Comparison of ENCODE assay signal across 8 cellular contexts in genomic region chr7:137592232-137592896, GRCh38.
DNase-seq lines count a peak whose midpoint lies in the region; ATAC-seq, FAIRE-seq and TF ChIP-seq lines count a peak whose summit lies in the region.

No MANE protein-coding gene starts in this region.

- H3K9ac ChIP-seq in BLaER1 treated with 17β-estradiol and CSF1 and Interleukin-3, amounts not matched to agents 10 nM and 100 nM: peak overlapping the region in 4 of 11 experiments; percentile 25 to 45 (median 34); a peak in 5 of 22 replicates
- H3K9ac ChIP-seq in kidney (ENCODE audit: low read length in 2 of 2): no peak overlapping the region

- TF ChIP-seq CTCF in cardiac fibroblast (IDR thresholded peaks at IDR 0.05; ENCODE audit: low read depth, low read length) (peak; percentile 81), kidney (IDR thresholded peaks at IDR 0.05; ENCODE audit: borderline replicate concordance, extremely low read depth, insufficient read depth) (peak; percentile 85), type B pancreatic cell (conservative IDR thresholded peaks at IDR 0.05) (peak; percentile 95)

- H3K9me3 Mint-ChIP-seq in type B pancreatic cell: no peaks in the 10 kb centered on the region

- no peaks in the 10 kb centered on the region for H3K27me3 Mint-ChIP-seq in type B pancreatic cell

- peak; percentile 74 for ATAC-seq in GM18873 (IDR thresholded peaks at IDR 0.05; ENCODE audit: low FRiP score, unreplicated experiment)
- ATAC-seq in HG03558 (IDR thresholded peaks at IDR 0.05; ENCODE audit: extremely low read depth, unreplicated experiment): peak; percentile 43

- H3K36me3 Mint-ChIP-seq in type B pancreatic cell: no peaks in the 10 kb centered on the region

- DNase-seq in NCI-H748 treated with DMSO at 0.1 percent for 48 hours (lab: John Stamatoyannopoulos, UW) (peak; percentile 16), cardiac fibroblast (ENCODE audit: low read depth in 2 of 2) (peak; percentile 87 to 88), kidney (peak; percentile 75), type B pancreatic cell (ENCODE audit: extremely low spot score, unreplicated experiment) (no peak), activated gamma-delta T cell treated with Interleukin-2 at 50 U/mL for 16 hours (no peak)

- H4K20me1 ChIP-seq in BLaER1 treated with 17β-estradiol and CSF1 and Interleukin-3, amounts not matched to agents 10 nM and 100 nM: no peaks in the 10 kb centered on the region

- intact Hi-C loops in kidney (cut with DNase I): no loop called here

- peak overlapping the region in 9 of 11 experiments; percentile 41 to 72 (median 63); a peak in 15 of 22 replicates for H3K27ac ChIP-seq in BLaER1 treated with 17β-estradiol and CSF1 and Interleukin-3, amounts not matched to agents 10 nM and 100 nM
- no peak overlapping the region for H3K27ac ChIP-seq in kidney (ENCODE audit: low read depth in 2 of 2, low read length in 2 of 2)

- no peaks in the 10 kb centered on the region for H3K9me3 ChIP-seq in BLaER1 treated with 17β-estradiol and CSF1 and Interleukin-3, amounts not matched to agents 10 nM and 100 nM (replicated peaks in 1 of 11)
- no peaks in the 10 kb centered on the region for H3K9me3 ChIP-seq in kidney (ENCODE audit: control insufficient read depth in 1 of 2, low read length in 2 of 2)

- no peaks in the 10 kb centered on the region for H3K36me3 ChIP-seq in BLaER1 treated with 17β-estradiol and CSF1 and Interleukin-3, amounts not matched to agents 10 nM and 100 nM
- no peaks in the 10 kb centered on the region for H3K36me3 ChIP-seq in kidney (ENCODE audit: control insufficient read depth in 1 of 2, insufficient read depth in 2 of 2, low read length in 2 of 2)

- peaks cover 13 to 37% (median 24%) of the 10 kb centered on the region in 10 experiments for H3K4me1 ChIP-seq in BLaER1 treated with 17β-estradiol and CSF1 and Interleukin-3, amounts not matched to agents 10 nM and 100 nM
- H3K4me1 ChIP-seq in kidney (ENCODE audit: control insufficient read depth in 1 of 2, insufficient read depth in 1 of 2, low read depth in 1 of 2, low read length in 2 of 2): no peaks in the 10 kb centered on the region

- H3K4me3 ChIP-seq in BLaER1 treated with 17β-estradiol and CSF1 and Interleukin-3, amounts not matched to agents 10 nM and 100 nM: no peak overlapping the region
- no peak overlapping the region for H3K4me3 ChIP-seq in cardiac fibroblast (replicated peaks in 1 of 2; ENCODE audit: low read depth in 2 of 2, low read length in 2 of 2)
- no peak overlapping the region for H3K4me3 ChIP-seq in kidney (ENCODE audit: low read length in 2 of 2)

- H3K27ac Mint-ChIP-seq in type B pancreatic cell: no peak overlapping the region

- no peaks in the 10 kb centered on the region for H3K27me3 ChIP-seq in BLaER1 treated with 17β-estradiol and CSF1 and Interleukin-3, amounts not matched to agents 10 nM and 100 nM

- peaks cover 14% of the 10 kb centered on the region for H3K4me1 Mint-ChIP-seq in type B pancreatic cell (ENCODE audit: unreplicated experiment)

- FAIRE-seq in kidney (lab: Jason Lieb, UNC): peak; percentile 55

- H3K4me2 ChIP-seq in BLaER1 treated with 17β-estradiol and CSF1 and Interleukin-3, amounts not matched to agents 10 nM and 100 nM: peak overlapping the region in 8 of 11 experiments; percentile 50 to 83 (median 78); a peak in 14 of 22 replicates

- no peak overlapping the region for H3K4me3 Mint-ChIP-seq in type B pancreatic cell

Comparison
In these comparisons a context has a peak if more than half of its experiments do, and no peak if none do; other contexts are left out.
1. H3K27ac ChIP-seq: peak in BLaER1 treated with 17β-estradiol and CSF1 and Interleukin-3, amounts not matched to agents 10 nM and 100 nM (9 of 11); none in kidney (0 of 2).
2. DNase-seq: peak in NCI-H748 treated with DMSO at 0.1 percent for 48 hours (single experiment), cardiac fibroblast (2 of 2) and kidney (single experiment); none in type B pancreatic cell (single experiment) and activated gamma-delta T cell treated with Interleukin-2 at 50 U/mL for 16 hours (single experiment).
3. Peak in every context shown above with its lines, with median percentiles within 50 percentile points of each other: CTCF ChIP-seq.